In genomic region chr4:151325320-151326246, GRCh38 we compare ENCODE assay signal across 1 cellular context.
TF ChIP-seq lines count a peak whose summit lies in the region.

Gene SH3D19 (minus strand): TSS chr4:151325605. CDS start chr4:151325352, 253 bp downstream.

TF ChIP-seq in HEK293, 187 proteins besides CTCF, POLR2A, EP300 and RAD21 (continued from another document and continues in another):
- no peak for TF ChIP-seq ZNF239 (tag by site-specific recombination; IDR thresholded peaks at IDR 0.05)
- TF ChIP-seq ZNF843 (tag by site-specific recombination; IDR thresholded peaks at IDR 0.05), result no peak
- no peak for TF ChIP-seq ZNF530 (tag by site-specific recombination; IDR thresholded peaks at IDR 0.05; ENCODE audit: low read depth)
- 0 out of 2 replicates have a peak, but pooled peaks have one; percentile 52 for TF ChIP-seq ZNF501 (tag by site-specific recombination; IDR thresholded peaks at IDR 0.05)
- TF ChIP-seq HIC1 (tag by site-specific recombination; IDR thresholded peaks at IDR 0.05), result no peak
- TF ChIP-seq MEIS1 (CRISPR knock-in tag; IDR thresholded peaks at IDR 0.05; ENCODE audit: borderline replicate concordance), result no peak
- peak; percentile 55 for TF ChIP-seq PRDM10 (tag by site-specific recombination; IDR thresholded peaks at IDR 0.05)
- TF ChIP-seq TRIM28 (IDR thresholded peaks at IDR 0.05; ENCODE audit: borderline replicate concordance, low read length), result no peak
- TF ChIP-seq ZNF302 (tag by site-specific recombination; IDR thresholded peaks at IDR 0.05; ENCODE audit: low read depth), result no peak
- TF ChIP-seq REST (tag by site-specific recombination; IDR thresholded peaks at IDR 0.05), result no peak
- TF ChIP-seq ZNF280D (tag by site-specific recombination; IDR thresholded peaks at IDR 0.05), result no peak
- TF ChIP-seq ZBTB20 (tag by site-specific recombination; IDR thresholded peaks at IDR 0.05), result peak; percentile 58; the same call in 1 of the 2 replicates
- 0 out of 2 replicates have a peak, but pooled peaks have one; percentile 19 for TF ChIP-seq KLF10 (tag by site-specific recombination; IDR thresholded peaks at IDR 0.05)
- TF ChIP-seq KLF16 (tag by site-specific recombination; IDR thresholded peaks at IDR 0.05), result peak; percentile 56; the same call in 1 of the 2 replicates
- no peak for TF ChIP-seq ZNF776 (tag by site-specific recombination; IDR thresholded peaks at IDR 0.05; ENCODE audit: borderline replicate concordance)
- TF ChIP-seq ZNF433 (tag by site-specific recombination; IDR thresholded peaks at IDR 0.05; ENCODE audit: low read depth), result no peak
- no peak for TF ChIP-seq ZNF473 (tag by site-specific recombination; IDR thresholded peaks at IDR 0.05)
- TF ChIP-seq ZNF639 (tag by site-specific recombination; IDR thresholded peaks at IDR 0.05), result no peak
- TF ChIP-seq ZFP37 (tag by site-specific recombination; IDR thresholded peaks at IDR 0.05), result 0 out of 2 replicates have a peak, but pooled peaks have one; percentile 30
- TF ChIP-seq ZNF426 (tag by site-specific recombination; IDR thresholded peaks at IDR 0.05), result no peak
- TF ChIP-seq IKZF3 (tag by site-specific recombination; IDR thresholded peaks at IDR 0.05), result peak; percentile 98
- no peak for TF ChIP-seq ZNF621 (tag by site-specific recombination; IDR thresholded peaks at IDR 0.05)
- no peak for TF ChIP-seq ZNF555 (tag by site-specific recombination; conservative IDR thresholded peaks at IDR 0.05)
- peak; percentile 36; the same call in 1 of the 2 replicates for TF ChIP-seq WT1 (tag by site-specific recombination; IDR thresholded peaks at IDR 0.05)
- TF ChIP-seq ZNF23 (tag by site-specific recombination; IDR thresholded peaks at IDR 0.05; ENCODE audit: borderline replicate concordance), result no peak
- TF ChIP-seq ZNF664 (tag by site-specific recombination; IDR thresholded peaks at IDR 0.05), result no peak
- TF ChIP-seq ZBTB44 (tag by site-specific recombination; IDR thresholded peaks at IDR 0.05), result no peak
- no peak for TF ChIP-seq ZNF704 (tag by site-specific recombination; IDR thresholded peaks at IDR 0.05)
- no peak for TF ChIP-seq ZNF777 (tag by site-specific recombination; IDR thresholded peaks at IDR 0.05; ENCODE audit: borderline replicate concordance)
- TF ChIP-seq BCL11A (tag by site-specific recombination; IDR thresholded peaks at IDR 0.05; ENCODE audit: low read depth), result no peak
- TF ChIP-seq ZNF660 (tag by site-specific recombination; IDR thresholded peaks at IDR 0.05), result no peak
- 0 out of 2 replicates have a peak, but pooled peaks have one; percentile 33 for TF ChIP-seq ZNF629 (tag by site-specific recombination; IDR thresholded peaks at IDR 0.05)
- TF ChIP-seq ZBTB48 (tag by site-specific recombination; IDR thresholded peaks at IDR 0.05), result peak; percentile 88
- no peak for TF ChIP-seq ZNF792 (tag by site-specific recombination; IDR thresholded peaks at IDR 0.05)
- TF ChIP-seq ZNF558 (tag by site-specific recombination; IDR thresholded peaks at IDR 0.05), result no peak
- TF ChIP-seq ZNF362 (tag by site-specific recombination; IDR thresholded peaks at IDR 0.05), result no peak
- no peak for TF ChIP-seq ZNF155 (tag by site-specific recombination; IDR thresholded peaks at IDR 0.05)
- TF ChIP-seq ZFP69B (tag by site-specific recombination; IDR thresholded peaks at IDR 0.05), result peak; percentile 41; the same call in 1 of the 2 replicates
- TF ChIP-seq YY2 (tag by site-specific recombination; IDR thresholded peaks at IDR 0.05), result no peak
- no peak for TF ChIP-seq ZNF549 (tag by site-specific recombination; IDR thresholded peaks at IDR 0.05)
- TF ChIP-seq ZNF404 (tag by site-specific recombination; IDR thresholded peaks at IDR 0.05), result no peak
- TF ChIP-seq ZNF658 (tag by site-specific recombination; IDR thresholded peaks at IDR 0.05), result no peak
- no peak for TF ChIP-seq ZSCAN5A (tag by site-specific recombination; IDR thresholded peaks at IDR 0.05)
- no peak for TF ChIP-seq ZNF10 (tag by site-specific recombination; IDR thresholded peaks at IDR 0.05)
- TF ChIP-seq ZBTB17 (tag by site-specific recombination; IDR thresholded peaks at IDR 0.05), result peak; percentile 36; the same call in 1 of the 2 replicates
- TF ChIP-seq ZNF146 (tag by site-specific recombination; IDR thresholded peaks at IDR 0.05), result no peak
